Comparison of ENCODE assay signal across 1 cellular context in the genomic region with DNA sequence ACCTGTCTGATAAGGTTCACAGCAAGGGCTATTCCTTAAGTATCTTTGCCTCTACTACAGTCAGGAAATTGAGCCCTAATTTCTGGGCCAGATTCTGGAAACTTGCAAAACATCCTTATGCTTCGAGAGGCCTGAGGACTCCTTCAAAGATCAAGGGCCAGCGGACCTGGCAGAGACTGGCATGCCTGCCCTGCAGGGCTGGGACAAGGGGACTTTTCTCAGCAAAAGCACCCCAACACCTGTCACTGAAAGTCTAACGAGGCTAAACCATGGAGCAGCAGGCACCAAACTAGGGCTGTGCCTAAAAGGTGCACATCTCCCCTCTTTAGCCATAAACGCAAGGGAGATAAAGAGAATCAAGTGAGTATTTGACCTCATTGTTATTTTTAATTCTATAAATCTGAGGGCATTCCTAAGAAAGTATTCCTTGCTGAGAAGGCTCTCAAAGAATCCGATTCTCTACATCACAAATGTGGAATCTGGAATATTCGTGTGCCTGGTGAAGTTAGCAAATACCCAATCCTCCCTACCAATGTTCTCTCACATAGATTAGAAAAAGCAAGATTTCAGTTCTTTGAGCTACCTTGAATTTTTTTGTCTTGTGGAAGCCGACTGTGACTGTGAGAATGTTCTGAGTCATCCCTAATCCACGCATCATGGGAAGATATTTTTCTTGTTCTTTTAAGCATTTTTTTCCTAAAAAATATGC.
TF ChIP-seq lines count a peak whose summit lies in the region.

No MANE protein-coding gene starts in this region.

TF ChIP-seq in WTC11, 78 proteins besides CTCF, POLR2A, EP300 and RAD21 (continued from another document):
- TF ChIP-seq, protein P1, sequence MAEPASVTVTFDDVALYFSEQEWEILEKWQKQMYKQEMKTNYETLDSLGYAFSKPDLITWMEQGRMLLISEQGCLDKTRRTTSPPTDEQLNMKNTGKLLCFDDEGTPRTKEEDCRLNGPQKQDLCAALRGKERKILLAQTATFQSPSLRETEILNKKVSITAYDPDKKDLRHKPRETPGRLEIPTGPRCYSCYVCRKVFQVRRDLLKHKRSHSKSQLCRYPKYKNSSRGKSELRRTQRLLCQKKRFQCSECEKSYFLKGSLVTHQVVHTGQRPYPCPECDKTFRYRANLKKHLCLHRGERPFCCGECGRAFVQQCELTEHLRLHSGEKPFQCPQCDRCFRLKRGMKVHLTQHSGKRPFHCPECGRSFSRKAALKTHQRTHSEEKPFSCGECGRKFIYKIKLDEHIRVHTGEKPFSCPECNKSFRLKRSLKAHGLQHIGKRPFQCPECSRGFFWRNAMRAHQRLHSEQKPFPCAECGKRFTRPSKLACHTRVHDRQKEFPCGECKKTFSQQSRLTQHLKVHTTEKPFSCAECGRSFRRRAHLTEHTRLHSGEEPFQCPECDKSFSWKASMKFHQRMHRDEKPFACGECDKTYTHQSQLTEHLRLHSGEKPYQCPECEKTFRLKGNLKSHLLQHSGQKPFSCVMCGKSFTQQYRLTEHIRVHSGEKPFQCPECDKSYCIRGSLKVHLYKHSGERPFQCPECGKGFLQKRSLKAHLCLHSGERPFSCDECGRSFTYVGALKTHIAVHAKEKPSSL (CRISPR knock-in tag; conservative IDR thresholded peaks at IDR 0.05) = no peak
- TF ChIP-seq ZNF671 (CRISPR knock-in tag; IDR thresholded peaks at IDR 0.05) = no peak
- TF ChIP-seq, protein P2, sequence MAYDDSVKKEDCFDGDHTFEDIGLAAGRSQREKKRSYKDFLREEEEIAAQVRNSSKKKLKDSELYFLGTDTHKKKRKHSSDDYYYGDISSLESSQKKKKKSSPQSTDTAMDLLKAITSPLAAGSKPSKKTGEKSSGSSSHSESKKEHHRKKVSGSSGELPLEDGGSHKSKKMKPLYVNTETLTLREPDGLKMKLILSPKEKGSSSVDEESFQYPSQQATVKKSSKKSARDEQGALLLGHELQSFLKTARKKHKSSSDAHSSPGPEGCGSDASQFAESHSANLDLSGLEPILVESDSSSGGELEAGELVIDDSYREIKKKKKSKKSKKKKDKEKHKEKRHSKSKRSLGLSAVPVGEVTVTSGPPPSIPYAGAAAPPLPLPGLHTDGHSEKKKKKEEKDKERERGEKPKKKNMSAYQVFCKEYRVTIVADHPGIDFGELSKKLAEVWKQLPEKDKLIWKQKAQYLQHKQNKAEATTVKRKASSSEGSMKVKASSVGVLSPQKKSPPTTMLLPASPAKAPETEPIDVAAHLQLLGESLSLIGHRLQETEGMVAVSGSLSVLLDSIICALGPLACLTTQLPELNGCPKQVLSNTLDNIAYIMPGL (CRISPR knock-in tag; IDR thresholded peaks at IDR 0.05) = no peak
- TF ChIP-seq, protein P3, sequence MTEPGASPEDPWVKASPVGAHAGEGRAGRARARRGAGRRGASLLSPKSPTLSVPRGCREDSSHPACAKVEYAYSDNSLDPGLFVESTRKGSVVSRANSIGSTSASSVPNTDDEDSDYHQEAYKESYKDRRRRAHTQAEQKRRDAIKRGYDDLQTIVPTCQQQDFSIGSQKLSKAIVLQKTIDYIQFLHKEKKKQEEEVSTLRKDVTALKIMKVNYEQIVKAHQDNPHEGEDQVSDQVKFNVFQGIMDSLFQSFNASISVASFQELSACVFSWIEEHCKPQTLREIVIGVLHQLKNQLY (CRISPR knock-in tag; IDR thresholded peaks at IDR 0.05) = no peak
- no peak for TF ChIP-seq ZNF263 (CRISPR knock-in tag; IDR thresholded peaks at IDR 0.05; ENCODE audit: low read depth)
- TF ChIP-seq, protein P4, sequence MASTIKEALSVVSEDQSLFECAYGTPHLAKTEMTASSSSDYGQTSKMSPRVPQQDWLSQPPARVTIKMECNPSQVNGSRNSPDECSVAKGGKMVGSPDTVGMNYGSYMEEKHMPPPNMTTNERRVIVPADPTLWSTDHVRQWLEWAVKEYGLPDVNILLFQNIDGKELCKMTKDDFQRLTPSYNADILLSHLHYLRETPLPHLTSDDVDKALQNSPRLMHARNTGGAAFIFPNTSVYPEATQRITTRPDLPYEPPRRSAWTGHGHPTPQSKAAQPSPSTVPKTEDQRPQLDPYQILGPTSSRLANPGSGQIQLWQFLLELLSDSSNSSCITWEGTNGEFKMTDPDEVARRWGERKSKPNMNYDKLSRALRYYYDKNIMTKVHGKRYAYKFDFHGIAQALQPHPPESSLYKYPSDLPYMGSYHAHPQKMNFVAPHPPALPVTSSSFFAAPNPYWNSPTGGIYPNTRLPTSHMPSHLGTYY (CRISPR knock-in tag; IDR thresholded peaks at IDR 0.05) = no peak
- TF ChIP-seq, protein P5, sequence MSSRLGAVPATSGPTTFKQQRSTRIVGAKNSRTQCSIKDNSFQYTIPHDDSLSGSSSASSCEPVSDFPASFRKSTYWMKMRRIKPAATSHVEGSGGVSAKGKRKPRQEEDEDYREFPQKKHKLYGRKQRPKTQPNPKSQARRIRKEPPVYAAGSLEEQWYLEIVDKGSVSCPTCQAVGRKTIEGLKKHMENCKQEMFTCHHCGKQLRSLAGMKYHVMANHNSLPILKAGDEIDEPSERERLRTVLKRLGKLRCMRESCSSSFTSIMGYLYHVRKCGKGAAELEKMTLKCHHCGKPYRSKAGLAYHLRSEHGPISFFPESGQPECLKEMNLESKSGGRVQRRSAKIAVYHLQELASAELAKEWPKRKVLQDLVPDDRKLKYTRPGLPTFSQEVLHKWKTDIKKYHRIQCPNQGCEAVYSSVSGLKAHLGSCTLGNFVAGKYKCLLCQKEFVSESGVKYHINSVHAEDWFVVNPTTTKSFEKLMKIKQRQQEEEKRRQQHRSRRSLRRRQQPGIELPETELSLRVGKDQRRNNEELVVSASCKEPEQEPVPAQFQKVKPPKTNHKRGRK (CRISPR knock-in tag; IDR thresholded peaks at IDR 0.05; ENCODE audit: borderline replicate concordance) = no peak
- TF ChIP-seq SOX15 (CRISPR knock-in tag; IDR thresholded peaks at IDR 0.05) = no peak
- TF ChIP-seq FOXK1 (CRISPR knock-in tag; IDR thresholded peaks at IDR 0.05) = no peak
- TF ChIP-seq FOXJ3 (CRISPR knock-in tag; IDR thresholded peaks at IDR 0.05; ENCODE audit: borderline replicate concordance) = no peak
- TF ChIP-seq PRRX2 (CRISPR knock-in tag; IDR thresholded peaks at IDR 0.05) = no peak
- TF ChIP-seq, protein P6, sequence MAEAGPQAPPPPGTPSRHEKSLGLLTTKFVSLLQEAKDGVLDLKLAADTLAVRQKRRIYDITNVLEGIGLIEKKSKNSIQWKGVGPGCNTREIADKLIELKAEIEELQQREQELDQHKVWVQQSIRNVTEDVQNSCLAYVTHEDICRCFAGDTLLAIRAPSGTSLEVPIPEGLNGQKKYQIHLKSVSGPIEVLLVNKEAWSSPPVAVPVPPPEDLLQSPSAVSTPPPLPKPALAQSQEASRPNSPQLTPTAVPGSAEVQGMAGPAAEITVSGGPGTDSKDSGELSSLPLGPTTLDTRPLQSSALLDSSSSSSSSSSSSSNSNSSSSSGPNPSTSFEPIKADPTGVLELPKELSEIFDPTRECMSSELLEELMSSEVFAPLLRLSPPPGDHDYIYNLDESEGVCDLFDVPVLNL (CRISPR knock-in tag; IDR thresholded peaks at IDR 0.05; ENCODE audit: borderline replicate concordance, low read depth) = no peak
- no peak for TF ChIP-seq JUN (CRISPR knock-in tag; IDR thresholded peaks at IDR 0.05)
- no peak for TF ChIP-seq SP1 (CRISPR knock-in tag; conservative IDR thresholded peaks at IDR 0.05)
- no peak for TF ChIP-seq ATF1 (CRISPR knock-in tag; IDR thresholded peaks at IDR 0.05)
- no peak for TF ChIP-seq ETV6 (CRISPR knock-in tag; IDR thresholded peaks at IDR 0.05)
